ENCODE assay signal across 1 cellular context in the genomic region with DNA sequence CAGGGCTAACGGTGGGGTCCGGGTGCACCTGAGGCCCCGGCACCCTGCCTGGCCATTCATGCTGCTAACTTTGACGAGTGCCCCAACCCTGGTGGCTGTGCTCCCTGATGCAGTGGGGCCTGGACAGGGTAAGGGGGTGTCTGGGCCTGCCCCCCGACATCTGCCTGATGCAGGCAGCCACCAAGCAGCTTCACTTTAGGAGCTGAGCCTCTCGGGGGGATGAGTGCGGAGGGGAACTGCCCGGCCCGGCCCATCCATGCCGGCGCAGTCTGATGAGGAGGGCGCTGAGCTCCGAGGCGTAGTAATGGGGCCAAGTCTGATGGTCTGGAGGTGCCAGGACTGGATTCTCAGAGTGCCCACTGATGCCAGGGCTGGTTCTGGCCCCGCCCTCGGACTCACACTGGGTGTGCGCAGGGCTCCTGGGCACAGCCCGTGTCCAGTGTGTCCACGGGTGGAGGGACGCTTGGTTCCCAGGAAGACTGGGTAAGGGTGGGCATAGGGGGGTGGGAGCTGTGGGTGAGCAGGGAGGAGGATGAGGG.
TF ChIP-seq lines count a peak whose summit lies in the region.

No MANE protein-coding gene starts in this region.

TF ChIP-seq in HepG2, 621 proteins besides CTCF, POLR2A, EP300 and RAD21:
- TF ChIP-seq KLF16 (CRISPR knock-in tag; IDR thresholded peaks at IDR 0.05) (no peak), EHMT2 (IDR thresholded peaks at IDR 0.05; ENCODE audit: borderline replicate concordance, low read depth, low read length) (no peak), HES4 (CRISPR knock-in tag; IDR thresholded peaks at IDR 0.05; ENCODE audit: borderline replicate concordance) (no peak), NCOR1 (IDR thresholded peaks at IDR 0.05; ENCODE audit: borderline replicate concordance, low read length) (no peak)
- TF ChIP-seq, protein P1, sequence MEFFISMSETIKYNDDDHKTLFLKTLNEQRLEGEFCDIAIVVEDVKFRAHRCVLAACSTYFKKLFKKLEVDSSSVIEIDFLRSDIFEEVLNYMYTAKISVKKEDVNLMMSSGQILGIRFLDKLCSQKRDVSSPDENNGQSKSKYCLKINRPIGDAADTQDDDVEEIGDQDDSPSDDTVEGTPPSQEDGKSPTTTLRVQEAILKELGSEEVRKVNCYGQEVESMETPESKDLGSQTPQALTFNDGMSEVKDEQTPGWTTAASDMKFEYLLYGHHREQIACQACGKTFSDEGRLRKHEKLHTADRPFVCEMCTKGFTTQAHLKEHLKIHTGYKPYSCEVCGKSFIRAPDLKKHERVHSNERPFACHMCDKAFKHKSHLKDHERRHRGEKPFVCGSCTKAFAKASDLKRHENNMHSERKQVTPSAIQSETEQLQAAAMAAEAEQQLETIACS (CRISPR knock-in tag; IDR thresholded peaks at IDR 0.05), result no peak
